ENCODE assay signal across 21 cellular contexts in genomic region chr22:19800306-19800705, GRCh38. TPM values are rescaled to one million over a fixed set of nuclear protein-coding genes. Genes with fewer than 3 reads are reported as not detected.
"Had no signal": no experiment of that assay in that cellular context is flagged by ENCODE, and none has a peak within 500 bp of the region (broad histone marks: within the 10 kb centered on the region; RNA-seq: fewer than 3 reads in every experiment).

No MANE protein-coding gene starts in this region.

- H3K27ac Mint-ChIP-seq: activated CD8-positive, alpha-beta T cell treated with anti-CD3 and anti-CD28 coated beads, Interleukin-2, amount 10 ng/mL, durations not matched to agents 7 days and 5 days; activated naive CD8-positive, alpha-beta T cell; activated T-helper 17 cell treated with anti-CD3 and anti-CD28 coated beads, Interleukin-2, amount 50 U/mL, for 72 hours; endodermal cell; naive thymus-derived CD4-positive, alpha-beta T cell; progenitor cell of endocrine pancreas had no signal

- H3K9me3 Mint-ChIP-seq: activated T-helper 17 cell treated with anti-CD3 and anti-CD28 coated beads, Interleukin-2, amount 50 U/mL, for 72 hours; endodermal cell; naive thymus-derived CD4-positive, alpha-beta T cell; neural crest cell had no signal

- H3K9me3 ChIP-seq: esophagus squamous epithelium, heart left ventricle, upper lobe of left lung had no signal

- H3K27ac ChIP-seq: esophagus squamous epithelium, heart left ventricle, upper lobe of left lung, VCaP had no signal

- H3K4me3 ChIP-seq: esophagus squamous epithelium, heart left ventricle, lung, upper lobe of left lung had no signal

- H3K36me3 ChIP-seq: heart left ventricle had no signal

- H3K27me3 Mint-ChIP-seq: activated naive CD8-positive, alpha-beta T cell; activated T-helper 17 cell treated with anti-CD3 and anti-CD28 coated beads, Interleukin-2, amount 50 U/mL, for 72 hours; naive thymus-derived CD4-positive, alpha-beta T cell; progenitor cell of endocrine pancreas had no signal

- H3K4me1 ChIP-seq: upper lobe of left lung had no signal

- H3K4me1 Mint-ChIP-seq: endodermal cell had no signal

- DNase-seq: activated CD4-positive, alpha-beta T cell treated with anti-CD3 and anti-CD28 coated beads, Interleukin-2, amount 50 U/mL, for 1 hour; activated CD4-positive, CD25-positive, alpha-beta regulatory T cell treated with anti-CD3 and anti-CD28 coated beads, Interleukin-2, amount 50 U/mL, for 72 hours; activated CD8-positive, alpha-beta T cell treated with anti-CD3 and anti-CD28 coated beads, Interleukin-2, amount 10 ng/mL, durations not matched to agents 7 days and 5 days; activated T-cell treated with anti-CD3 and anti-CD28 coated beads, Interleukin-2, amount 50 U/mL, for 1 hour; cerebellar nuclear complex; cortex of kidney; esophagus squamous epithelium; left colon; naive thymus-derived CD4-positive, alpha-beta T cell; retina; stimulated activated CD4-positive, alpha-beta T cell treated with anti-CD3 and anti-CD28 coated beads, Interleukin-4, amount 100 ng/mL, for 24 hours; stimulated activated naive CD4-positive, alpha-beta T cell treated with Interleukin-2 at 50 U/mL for 16 hours had no signal

- ATAC-seq: activated CD8-positive, alpha-beta T cell treated with anti-CD3 and anti-CD28 coated beads, Interleukin-2, amount 10 ng/mL, durations not matched to agents 7 days and 5 days; activated T-helper 17 cell treated with anti-CD3 and anti-CD28 coated beads, Interleukin-2, amount 50 U/mL, for 72 hours; left colon; naive thymus-derived CD4-positive, alpha-beta T cell had no signal

- H3K4me3 Mint-ChIP-seq: activated CD8-positive, alpha-beta T cell treated with anti-CD3 and anti-CD28 coated beads, Interleukin-2, amount 10 ng/mL, durations not matched to agents 7 days and 5 days; activated naive CD8-positive, alpha-beta T cell; activated T-helper 17 cell treated with anti-CD3 and anti-CD28 coated beads, Interleukin-2, amount 50 U/mL, for 72 hours; endodermal cell; naive thymus-derived CD4-positive, alpha-beta T cell; neural crest cell had no signal

- H3K27me3 ChIP-seq: esophagus squamous epithelium, heart left ventricle, upper lobe of left lung had no signal

RNA-seq across cellular contexts. Expression of gene TBX1, which starts 39.7 kb away (rescaled TPM):
- total RNA-seq: activated T-helper 17 cell treated with anti-CD3 and anti-CD28 coated beads, Interleukin-2, amount 50 U/mL, for 72 hours; neural crest cell had no signal
- polyA plus RNA-seq: naive thymus-derived CD4-positive, alpha-beta T cell had no signal
